Comparison of ENCODE assay signal across 19 cellular contexts in genomic region chr21:45670731-45671130, GRCh38. TPM values are rescaled to one million over a fixed set of nuclear protein-coding genes. Genes with fewer than 3 reads are reported as not detected.
DNase-seq lines count a peak whose midpoint lies in the region; ATAC-seq lines count a peak whose summit lies in the region.
"Had no signal": no experiment of that assay in that cellular context is flagged by ENCODE, and none has a peak within 500 bp of the region (broad histone marks: within the 10 kb centered on the region; RNA-seq: fewer than 3 reads in every experiment).

No MANE protein-coding gene starts in this region.

- peak overlapping the region in 8 of 11 experiments; percentile 40 to 75 (median 62); a peak in 15 of 22 replicates for H3K4me2 ChIP-seq in BLaER1 treated with 17β-estradiol and CSF1 and Interleukin-3, amounts not matched to agents 10 nM and 100 nM
- H3K4me2 ChIP-seq: GM23338 had no signal

- DNase-seq in DMS 273 treated with DMSO at 0.1 percent for 48 hours (lab: John Stamatoyannopoulos, UW), result peak; percentile 35
- peak; percentile 73 for DNase-seq in NCI-H2171 (lab: John Stamatoyannopoulos, UW)
- peak; percentile 26 for DNase-seq in cerebellum (ENCODE audit: low spot score)
- DNase-seq in CD1c-positive myeloid dendritic cell (ENCODE audit: extremely low spot score), result no peak
- no peak for DNase-seq in AG20443 (ENCODE audit: low spot score)
- DNase-seq: DMS79 treated with DMSO at 0.1 percent for 48 hours, HCEC 1CT, Karpas-422, MG63, NCI-H1694 treated with DMSO at 0.1 percent for 48 hours, NCI-H2081 treated with DMSO at 0.1 percent for 48 hours, NCI-H2227 treated with DMSO at 0.1 percent for 48 hours, NCI-H526 treated with DMSO at 0.1 percent for 48 hours, Peyer's patch, T-cell had no signal

- H3K36me3 ChIP-seq in BLaER1 treated with 17β-estradiol and CSF1 and Interleukin-3, amounts not matched to agents 10 nM and 100 nM, result peaks cover 26 to 98% (median 92%) of the 10 kb centered on the region in 11 experiments
- H3K36me3 ChIP-seq: MG63, Peyer's patch had no signal

- peaks cover 0 to 26% (median 20%) of the 10 kb centered on the region in 10 experiments; a peak in 16 of 20 replicates for H3K4me1 ChIP-seq in BLaER1 treated with 17β-estradiol and CSF1 and Interleukin-3, amounts not matched to agents 10 nM and 100 nM
- H3K4me1 ChIP-seq: Peyer's patch had no signal

- no peak overlapping the region for H3K4me3 ChIP-seq in BLaER1 treated with 17β-estradiol and CSF1 and Interleukin-3, amounts not matched to agents 10 nM and 100 nM
- H3K4me3 ChIP-seq: GM23338, MG63, Peyer's patch had no signal

- H3K27ac ChIP-seq in BLaER1 treated with 17β-estradiol and CSF1 and Interleukin-3, amounts not matched to agents 10 nM and 100 nM, result peak overlapping the region in 4 of 11 experiments; percentile 5 to 64 (median 34); a peak in 5 of 22 replicates
- H3K27ac ChIP-seq: C4-2B, Peyer's patch had no signal

- no peaks in the 10 kb centered on the region for H3K27me3 ChIP-seq in BLaER1 treated with 17β-estradiol and CSF1 and Interleukin-3, amounts not matched to agents 10 nM and 100 nM
- H3K27me3 ChIP-seq: MG63, Peyer's patch had no signal

- peaks cover 0 to 28% (median 0%) of the 10 kb centered on the region in 11 experiments; a peak in 3 of 22 replicates for H4K20me1 ChIP-seq in BLaER1 treated with 17β-estradiol and CSF1 and Interleukin-3, amounts not matched to agents 10 nM and 100 nM

- H3K9me3 ChIP-seq in BLaER1 treated with 17β-estradiol and CSF1 and Interleukin-3, amounts not matched to agents 10 nM and 100 nM (replicated peaks in 1 of 11), result peaks cover 38 to 70% (median 51%) of the 10 kb centered on the region in 11 experiments

- H3K9ac ChIP-seq in BLaER1 treated with 17β-estradiol and CSF1 and Interleukin-3, amounts not matched to agents 10 nM and 100 nM, result no peak overlapping the region

- no peak for ATAC-seq in GM18511 (IDR thresholded peaks at IDR 0.05; ENCODE audit: unreplicated experiment)
- ATAC-seq: GM23338, T-cell had no signal

RNA-seq across cellular contexts. Expression of gene PCBP3, which starts 27.2 kb away (rescaled TPM):
- 27.7 TPM for total RNA-seq in cerebellum

Comparison
In these comparisons a context has a peak if more than half of its experiments do, and no peak if none do; other contexts are left out.
1. DNase-seq: peak in DMS 273 treated with DMSO at 0.1 percent for 48 hours (single experiment), NCI-H2171 (single experiment) and cerebellum (single experiment); none in CD1c-positive myeloid dendritic cell (single experiment) and AG20443 (single experiment).